24 cellular contexts compared by ENCODE assay signal in genomic region chr15:27127834-27128570, GRCh38.
DNase-seq lines count a peak whose midpoint lies in the region; ATAC-seq, FAIRE-seq and TF ChIP-seq lines count a peak whose summit lies in the region.
"Had no signal": no experiment of that assay in that cellular context is flagged by ENCODE, and none has a peak within 500 bp of the region (broad histone marks: within the 10 kb centered on the region; RNA-seq: fewer than 3 reads in every experiment).

No MANE protein-coding gene starts in this region.

- H3K9me2 ChIP-seq in PC-3 (replicated peaks; ENCODE audit: low read length): no peaks in the 10 kb centered on the region
- H3K9me2 ChIP-seq: SK-N-SH had no signal

- peak; percentile 92 for TF ChIP-seq EP300 in K562 (IDR thresholded peaks at IDR 0.05; ENCODE audit: low read length)

- in situ Hi-C loops in K562 (cut with MboI): no loop called here

- H3K79me2 ChIP-seq in PC-3 (ENCODE audit: low read length) (no peaks in the 10 kb centered on the region), K562 (ENCODE audit: control insufficient read depth, insufficient read depth, low read length) (peaks cover 91% of the 10 kb centered on the region)

- BruUV-seq in PC-3 (replicated peaks; lab: Mats Ljungman, UMichigan) (no TSS peak), K562 (replicated peaks; lab: Mats Ljungman, UMichigan) (no TSS peak)

- 21% methylated on average over 12 of the region's 12 CpGs for WGBS in K562 (ENCODE audit: insufficient coverage, low coverage, missing lambda C conversion rate)

- H3K9ac ChIP-seq in PC-3 (ENCODE audit: low read length) (no peak overlapping the region), K562 (ENCODE audit: insufficient read depth in 1 of 2, low read depth in 2 of 2, low read length in 2 of 2) (no peak overlapping the region; a peak in 1 of 4 replicates)
- H3K9ac ChIP-seq: SK-N-SH had no signal

- H4K20me1 ChIP-seq in PC-3 (ENCODE audit: low read length) (no peaks in the 10 kb centered on the region), K562 (replicated peaks; ENCODE audit: control insufficient read depth, insufficient read depth, low read length) (no peaks in the 10 kb centered on the region)

- H3K4me1 ChIP-seq in PC-3 (ENCODE audit: insufficient read depth, low read length) (no peaks in the 10 kb centered on the region), K562 (replicated peaks in 1 of 2; ENCODE audit: control insufficient read depth in 2 of 2, insufficient read depth in 2 of 2, low read length in 2 of 2) (peaks cover 26 to 52% of the 10 kb centered on the region in 2 experiments; a peak in 4 of 5 replicates)
- H3K4me1 ChIP-seq: Peyer's patch had no signal

- H3K9me3 ChIP-seq in PC-3 (ENCODE audit: low read length) (peaks cover 15% of the 10 kb centered on the region; the same call in 1 of the 2 replicates), K562 (replicated peaks; ENCODE audit: control insufficient read depth, insufficient read depth, low read depth, low read length) (peaks cover 13% of the 10 kb centered on the region)
- H3K9me3 ChIP-seq: Peyer's patch, SK-N-SH had no signal

- H3K36me3 ChIP-seq in PC-3 (ENCODE audit: low read depth, low read length) (no peaks in the 10 kb centered on the region), K562 (ENCODE audit: control insufficient read depth, insufficient read depth, low read length) (peaks cover 9% of the 10 kb centered on the region; the same call in 2 of the 3 replicates)
- H3K36me3 ChIP-seq: Peyer's patch had no signal

- TF ChIP-seq RAD21 in K562 (CRISPR knock-in tag; conservative IDR thresholded peaks at IDR 0.05 in 1 of 2, IDR thresholded peaks at IDR 0.05 in 1 of 2): 0 out of 4 replicates have a peak, but pooled peaks of 1 of the 2 experiments have one; percentile 2

- FAIRE-seq in K562 (lab: Jason Lieb, UNC): peak; percentile 70
- FAIRE-seq: GM12878, GM19239, H54, HTR-8/SVneo had no signal

- DNase-seq in NCI-H748 (lab: John Stamatoyannopoulos, UW; ENCODE audit: unreplicated experiment) (peak; percentile 56), NCI-H748 treated with DMSO at 0.1 percent for 48 hours (lab: John Stamatoyannopoulos, UW) (no peak), PC-3 (peak; percentile 22), K562 (ENCODE audit: extremely low read depth in 1 of 4, low spot score in 3 of 4) (peak; percentile 59 to 91 (median 70)), NCI-H2081 (lab: John Stamatoyannopoulos, UW) (no peak)
- DNase-seq in activated CD4-positive, alpha-beta T cell treated with anti-CD3 and anti-CD28 coated beads for 1 hour: no peak
- DNase-seq in activated CD4-positive, alpha-beta T cell treated with anti-CD3 and anti-CD28 coated beads, Interleukin-2, amount 50 U/mL, for 1 hour: no peak
- DNase-seq: 8988T, GDM1, KBM-7, MV-4-11, NCI-H1105, NCI-H1436 treated with DMSO at 0.1 percent for 48 hours, NCI-H2029, NCI-H446 treated with DMSO at 0.1 percent for 48 hours, NCI-H526, Peyer's patch, SIG-M5, SK-N-SH, SW 1271 had no signal

- H3K27me3 ChIP-seq in PC-3 (ENCODE audit: low read length): no peaks in the 10 kb centered on the region
- H3K27me3 ChIP-seq in K562 (ENCODE audit: control insufficient read depth in 2 of 2, insufficient read depth in 2 of 2, low read length in 2 of 2): no peaks in the 10 kb centered on the region
- H3K27me3 ChIP-seq: Peyer's patch had no signal

- CTCF ChIA-PET in PC-3 (lab: Charles Lee) (no interaction called here), K562 (lab: Yijun Ruan, JAX; ENCODE audit: low intra/inter-chr PET ratio) (no interaction called here)

- no peak for TF ChIP-seq POLR2A in K562 (conservative IDR thresholded peaks at IDR 0.05)

- H2AFZ ChIP-seq in PC-3 (ENCODE audit: low read length) (no peak overlapping the region), K562 (ENCODE audit: low read depth, low read length) (no peak overlapping the region; the same call in 1 of the 2 replicates)

- TF ChIP-seq CTCF in PC-3 (conservative IDR thresholded peaks at IDR 0.05; ENCODE audit: low read depth, low read length): no peak
- no peak for TF ChIP-seq CTCF in K562 (IDR thresholded peaks at IDR 0.05 in 2 of 3, conservative IDR thresholded peaks at IDR 0.05 in 1 of 3; ENCODE audit: insufficient read depth in 2 of 3, low read depth in 1 of 3, low read length in 3 of 3)

- H3K4me3 ChIP-seq in PC-3 (ENCODE audit: low read length) (no peak overlapping the region), K562 (no peak overlapping the region)
- H3K4me3 ChIP-seq: GM12878, Peyer's patch had no signal

- H3F3A ChIP-seq in PC-3 (ENCODE audit: low read length, unreplicated experiment): no peaks in the 10 kb centered on the region

- ATAC-seq in PC-3: no peak
- ATAC-seq in K562: peak; percentile 68
- ATAC-seq: GM12878 had no signal

- no peaks in the 10 kb centered on the region for H3K9me1 ChIP-seq in K562 (ENCODE audit: control insufficient read depth, insufficient read depth, low read length)

- H3K4me2 ChIP-seq in PC-3 (ENCODE audit: low read length) (no peak overlapping the region), K562 (ENCODE audit: insufficient read depth, low read length) (peak overlapping the region; percentile 23; the same call in 1 of the 2 replicates)
- H3K4me2 ChIP-seq: SK-N-SH had no signal

- intact Hi-C loops in PC-3 (cut with micrococcal nuclease): no loop called here
- intact Hi-C loops in K562 (cut with micrococcal nuclease): loop anchor here (10.0 kb wide), 1 partner anchor 63 kb away; no protein-coding TSS in a partner anchor

- POLR2A ChIA-PET in PC-3 (lab: Charles Lee; ENCODE audit: unreplicated experiment) (no interaction called here), K562 (lab: Yijun Ruan, JAX) (interaction anchor here (0.7 to 1.3 kb wide), 3 partner anchors 11 to 29 kb away, joined by 3 to 4 read pairs (median 3); no protein-coding TSS in a partner anchor)

- H3K27ac ChIP-seq in PC-3 (ENCODE audit: low read length) (no peak overlapping the region), K562 (ENCODE audit: extremely low read depth, low read depth, low read length) (peak overlapping the region; percentile 44)
- H3K27ac ChIP-seq: Peyer's patch had no signal

TF ChIP-seq in K562, 482 proteins besides CTCF, POLR2A, EP300 and RAD21 (continues in another document):
- TF ChIP-seq ZNF121 (CRISPR knock-in tag; conservative IDR thresholded peaks at IDR 0.05) (peak; percentile 99), ZNF444 (CRISPR knock-in tag; IDR thresholded peaks at IDR 0.05) (no peak), SMARCA5 (IDR thresholded peaks at IDR 0.05) (peak; percentile 64; the same call in 1 of the 2 replicates), ZC3H11A (IDR thresholded peaks at IDR 0.05; ENCODE audit: low read depth, low read length) (no peak), NR2C1 (IDR thresholded peaks at IDR 0.05) (peak; percentile 32; the same call in 1 of the 2 replicates), NR2C1 (tag; IDR thresholded peaks at IDR 0.05) (no peak), AFF1 (IDR thresholded peaks at IDR 0.05; ENCODE audit: low read depth in 1 of 2, partially characterized antibody in 2 of 2) (peak in 1 of 2 experiments; percentile 58), CAMTA2 (CRISPR knock-in tag; conservative IDR thresholded peaks at IDR 0.05) (no peak), BCOR (IDR thresholded peaks at IDR 0.05) (peak; percentile 90), GTF2B (IDR thresholded peaks at IDR 0.05; ENCODE audit: extremely low read depth, insufficient read length) (no peak), ESRRA (IDR thresholded peaks at IDR 0.05; ENCODE audit: borderline replicate concordance, low read depth) (peak; percentile 55; the same call in 1 of the 2 replicates), ZNF212 (CRISPR knock-in tag; IDR thresholded peaks at IDR 0.05) (no peak), CEBPB (tag; IDR thresholded peaks at IDR 0.05) (no peak), KAT7 (CRISPR knock-in tag; IDR thresholded peaks at IDR 0.05; ENCODE audit: borderline replicate concordance) (no peak), CBFB (CRISPR knock-in tag; IDR thresholded peaks at IDR 0.05) (no peak), NR4A1 (CRISPR knock-in tag; IDR thresholded peaks at IDR 0.05) (no peak), NR4A1 (tag; IDR thresholded peaks at IDR 0.05) (0 out of 2 replicates have a peak, but pooled peaks have one; percentile 21), FOXK2 (conservative IDR thresholded peaks at IDR 0.05 in 1 of 2, IDR thresholded peaks at IDR 0.05 in 1 of 2; ENCODE audit: low read depth in 2 of 2) (0 out of 4 replicates have a peak, but pooled peaks of 1 of the 2 experiments have one; percentile 21)

Comparison
In these comparisons a context has a peak if more than half of its experiments do, and no peak if none do; other contexts are left out.
1. DNase-seq: peak in NCI-H748 (single experiment), PC-3 (single experiment) and K562 (4 of 4); none in NCI-H748 treated with DMSO at 0.1 percent for 48 hours (single experiment), NCI-H2081 (0 of 2), activated CD4-positive, alpha-beta T cell treated with anti-CD3 and anti-CD28 coated beads for 1 hour (single experiment) and activated CD4-positive, alpha-beta T cell treated with anti-CD3 and anti-CD28 coated beads, Interleukin-2, amount 50 U/mL, for 1 hour (single experiment).